19 cellular contexts compared by ENCODE assay signal in the genomic region with DNA sequence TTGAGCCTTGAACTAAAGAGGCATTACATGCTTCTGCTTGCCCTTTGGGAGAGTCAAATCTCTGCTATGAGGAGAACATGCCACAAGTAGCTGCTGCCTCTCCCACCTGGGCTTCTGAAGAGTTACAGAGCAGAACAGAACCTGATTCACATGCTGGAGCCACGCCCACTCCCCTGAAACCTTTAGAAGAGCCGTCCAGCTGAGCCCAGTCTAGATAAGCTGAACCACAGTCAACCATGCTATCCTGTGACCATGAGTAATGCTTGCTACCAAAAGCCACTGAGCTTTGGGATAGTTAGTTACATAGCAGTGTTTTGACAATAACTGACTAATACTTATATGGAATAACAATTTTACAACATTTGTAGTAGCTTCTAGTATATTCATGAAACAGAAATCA.
"Had no signal": no experiment of that assay in that cellular context is flagged by ENCODE, and none has a peak within 500 bp of the region (broad histone marks: within the 10 kb centered on the region; RNA-seq: fewer than 3 reads in every experiment).

No MANE protein-coding gene starts in this region.

- DNase-seq: activated CD4-positive, alpha-beta T cell treated with anti-CD3 and anti-CD28 coated beads for 48 hours; activated CD4-positive, CD25-positive, alpha-beta regulatory T cell; activated CD8-positive, alpha-beta T cell treated with anti-CD3 and anti-CD28 coated beads for 36 hours; activated naive CD4-positive, alpha-beta T cell treated with Interleukin-2 at 50 U/mL for 16 hours; activated naive CD8-positive, alpha-beta T cell treated with anti-CD3 and anti-CD28 coated beads, Interleukin-2, amount 10 ng/mL, durations not matched to agents 7 days and 5 days; activated T-cell treated with anti-CD3 and anti-CD28 coated beads, Interleukin-2, amount 50 U/mL, for 1 hour; amygdala; central memory CD4-positive, alpha-beta T cell; dorsolateral prefrontal cortex; erythroblast; left lung; mucosa of descending colon; naive B cell; stimulated activated CD4-positive, alpha-beta T cell treated with anti-CD3 and anti-CD28 coated beads, Interleukin-4, amount 100 ng/mL, for 1 hour; stimulated activated naive CD8-positive, alpha-beta T cell treated with anti-CD3 and anti-CD28 coated beads, Interleukin-15, amount 100 ng/mL, for 72 hours; transverse colon; uterus had no signal

- H3K4me1 ChIP-seq: left lung, suprapubic skin, transverse colon, uterus had no signal

- H3K27ac ChIP-seq: dorsolateral prefrontal cortex, left lung, suprapubic skin, transverse colon, uterus had no signal

- H3K4me3 ChIP-seq: dorsolateral prefrontal cortex, left lung, mucosa of descending colon, smooth muscle cell, suprapubic skin, transverse colon, uterus had no signal

- H3K27me3 ChIP-seq: dorsolateral prefrontal cortex, left lung, suprapubic skin, transverse colon, uterus had no signal

- H3K36me3 ChIP-seq: left lung, suprapubic skin, transverse colon, uterus had no signal

- H3K4me2 ChIP-seq: smooth muscle cell had no signal
